Comparison of ENCODE assay signal across 8 cellular contexts in genomic region chr9:4939118-4939561, GRCh38. TPM values are rescaled to one million over a fixed set of nuclear protein-coding genes. Genes with fewer than 3 reads are reported as not detected.
DNase-seq lines count a peak whose midpoint lies in the region; ATAC-seq, FAIRE-seq and TF ChIP-seq lines count a peak whose summit lies in the region.

No MANE protein-coding gene starts in this region.

- H3K4me1 Mint-ChIP-seq in CD8-positive, alpha-beta T cell (ENCODE audit: low read depth): peaks cover 37% of the 10 kb centered on the region
- no peaks in the 10 kb centered on the region for H3K4me1 Mint-ChIP-seq in MCF 10A (ENCODE audit: insufficient read depth, unreplicated experiment)

- FAIRE-seq in GM12878 (lab: Jason Lieb, UNC): peak; percentile 71

- no peaks in the 10 kb centered on the region for H3K9me3 Mint-ChIP-seq in CD8-positive, alpha-beta T cell
- no peaks in the 10 kb centered on the region for H3K9me3 Mint-ChIP-seq in MCF 10A (ENCODE audit: unreplicated experiment)

- peaks cover 26% of the 10 kb centered on the region for H3K4me1 ChIP-seq in CD8-positive, alpha-beta T cell (ENCODE audit: insufficient read depth, low read length)
- H3K4me1 ChIP-seq in GM12878 (ENCODE audit: control insufficient read depth, insufficient read depth, low read length): peaks cover 52% of the 10 kb centered on the region

- TF ChIP-seq EP300 in GM12878 (IDR thresholded peaks at IDR 0.05; ENCODE audit: borderline replicate concordance in 1 of 2, control insufficient read depth in 1 of 2, low read depth in 2 of 2, low read length in 2 of 2): peak; percentile 83 to 86

- RAD21 ChIA-PET in GM12878 (lab: Charles Lee; ENCODE audit: unreplicated experiment): interaction anchor here (1.0 to 6.3 kb wide), 5 partner anchors 15 to 48 kb away, joined by 3 to 43 read pairs (median 15); partner anchors contain the start of gene JAK2

- no peaks in the 10 kb centered on the region for H3K36me3 ChIP-seq in CD8-positive, alpha-beta T cell (ENCODE audit: insufficient read depth, low read length)
- no peaks in the 10 kb centered on the region for H3K36me3 ChIP-seq in GM12878 (ENCODE audit: control insufficient read depth in 2 of 2, insufficient read depth in 2 of 2, low read length in 1 of 2)

- H3K9ac ChIP-seq in GM12878 (ENCODE audit: control insufficient read depth, insufficient read depth, low read length): no peak overlapping the region

- H3K4me3 Mint-ChIP-seq in CD8-positive, alpha-beta T cell: peak overlapping the region; percentile 3
- no peak overlapping the region for H3K4me3 Mint-ChIP-seq in MCF 10A (ENCODE audit: unreplicated experiment)

- intact Hi-C loops in CD8-positive, alpha-beta T cell (cut with DNase I, micrococcal nuclease): no loop called here
- intact Hi-C loops in GM12878 (cut with micrococcal nuclease; ENCODE audit: unreplicated experiment) (loop anchor here (1.0 to 5.0 kb wide), 4 partner anchors 32 to 653 kb away; partner anchors contain the start of gene PLGRKT), MCF 10A (cut with micrococcal nuclease) (no loop called here)

- no TSS peak for BruUV-seq in GM12878 (replicated peaks; lab: Mats Ljungman, UMichigan)
- no TSS peak for BruUV-seq in MCF 10A (replicated peaks; lab: Mats Ljungman, UMichigan)

- no peak overlapping the region for H3K27ac ChIP-seq in CD8-positive, alpha-beta T cell (ENCODE audit: low read depth, low read length)
- H3K27ac ChIP-seq in GM12878 (ENCODE audit: control insufficient read depth, insufficient read depth): peak overlapping the region; percentile 78

- SMC1A ChIA-PET in GM12878 (lab: Charles Lee; ENCODE audit: uncharacterized antibody, unreplicated experiment): interaction anchor here (0.8 to 6.9 kb wide), 13 partner anchors 8 to 651 kb away, joined by 3 to 66 read pairs (median 11); partner anchors contain the start of gene JAK2

- POLR2A ChIA-PET in CD8-positive, alpha-beta T cell (lab: Charles Lee): interaction anchor here (0.5 to 0.9 kb wide), 2 partner anchors 46 to 221 kb away, joined by 3 read pairs; partner anchors contain the start of gene JAK2
- POLR2A ChIA-PET in GM12878 (lab: Charles Lee) (interaction anchor here (0.7 to 1.7 kb wide), 6 partner anchors 9 to 50 kb away, joined by 3 to 9 read pairs (median 4); partner anchors contain the start of gene JAK2), MCF 10A (lab: Yijun Ruan, JAX) (interaction anchor here (0.6 kb wide), 1 partner anchor 625 kb away, joined by 3 read pairs; no protein-coding TSS in a partner anchor)

- peak overlapping the region; percentile 5 for H3K27ac Mint-ChIP-seq in CD8-positive, alpha-beta T cell
- H3K27ac Mint-ChIP-seq in MCF 10A (ENCODE audit: low read depth, unreplicated experiment): no peak overlapping the region

- H3K36me3 Mint-ChIP-seq in CD8-positive, alpha-beta T cell: no peaks in the 10 kb centered on the region
- no peaks in the 10 kb centered on the region for H3K36me3 Mint-ChIP-seq in MCF 10A (ENCODE audit: insufficient read depth, unreplicated experiment)

- no peak for DNase-seq in CD8-positive, alpha-beta T cell
- peak; percentile 93 for DNase-seq in GM12878 (ENCODE audit: low read depth, low spot score)
- DNase-seq in omental fat pad (ENCODE audit: low spot score): no peak
- no peak for DNase-seq in MCF 10A (ENCODE audit: unreplicated experiment)
- no peak for DNase-seq in NCI-H510A treated with DMSO at 0.1 percent for 48 hours (lab: John Stamatoyannopoulos, UW)
- DNase-seq in AG20443 (ENCODE audit: low spot score): no peak

- H3K9me3 ChIP-seq in CD8-positive, alpha-beta T cell (ENCODE audit: low read length): no peaks in the 10 kb centered on the region
- no peaks in the 10 kb centered on the region; the same call in 2 of the 3 replicates for H3K9me3 ChIP-seq in GM12878 (replicated peaks; ENCODE audit: control insufficient read depth, insufficient read depth, low read length)

- H2AFZ ChIP-seq in GM12878 (ENCODE audit: control insufficient read depth, low read depth, low read length): no peak overlapping the region; the same call in 1 of the 2 replicates

- CTCF ChIA-PET in CD8-positive, alpha-beta T cell (lab: Charles Lee): interaction anchor here (2.1 kb wide), 1 partner anchor 49 kb away, joined by 6 read pairs; no protein-coding TSS in a partner anchor
- CTCF ChIA-PET in GM12878 (lab: Yijun Ruan, JAX): interaction anchor here (0.8 to 3.7 kb wide), 9 partner anchors 15 to 180 kb away, joined by 3 to 15 read pairs (median 6); no protein-coding TSS in a partner anchor
- CTCF ChIA-PET in MCF 10A (lab: Yijun Ruan, JAX): interaction anchor here (2.3 kb wide), 1 partner anchor 15 kb away, joined by 14 read pairs; no protein-coding TSS in a partner anchor

- H3K4me3 ChIP-seq in CD8-positive, alpha-beta T cell (ENCODE audit: low read depth, low read length): no peak overlapping the region
- H3K4me3 ChIP-seq in GM12878: no peak overlapping the region

- TF ChIP-seq RAD21 in GM12878 (IDR thresholded peaks at IDR 0.05; ENCODE audit: insufficient read depth, low read depth, low read length): no peak

- 5% methylated on average over 1 of the region's 1 CpG for WGBS in GM12878 (ENCODE audit: insufficient coverage, insufficient replicate concordance, low lambda C conversion rate, missing lambda C conversion rate)

- ATAC-seq in CD8-positive, alpha-beta T cell: no peak
- ATAC-seq in GM19452 (IDR thresholded peaks at IDR 0.05; ENCODE audit: unreplicated experiment) (peak; percentile 82), HG03442 (IDR thresholded peaks at IDR 0.05; ENCODE audit: unreplicated experiment) (peak; percentile 84), GM12878 (peak; percentile 92), omental fat pad (ENCODE audit: low FRiP score) (no peak)

- H4K20me1 ChIP-seq in GM12878 (ENCODE audit: control insufficient read depth, insufficient read depth): no peaks in the 10 kb centered on the region

- H3K27me3 Mint-ChIP-seq in CD8-positive, alpha-beta T cell (ENCODE audit: low read depth): no peaks in the 10 kb centered on the region
- no peaks in the 10 kb centered on the region for H3K27me3 Mint-ChIP-seq in MCF 10A (ENCODE audit: insufficient read depth, unreplicated experiment)

- in situ Hi-C loops in GM12878 (cut with MboI): no loop called here

- no peaks in the 10 kb centered on the region for H3K27me3 ChIP-seq in CD8-positive, alpha-beta T cell (ENCODE audit: insufficient read depth, low read length)
- H3K27me3 ChIP-seq in GM12878 (replicated peaks in 1 of 2; ENCODE audit: control insufficient read depth in 2 of 2, insufficient read depth in 2 of 2, low read length in 1 of 2): no peaks in the 10 kb centered on the region

- TF ChIP-seq CTCF in CD8-positive, alpha-beta T cell (IDR thresholded peaks at IDR 0.05): no peak
- TF ChIP-seq CTCF in GM12878 (IDR thresholded peaks at IDR 0.05 in 2 of 3, conservative IDR thresholded peaks at IDR 0.05 in 1 of 3; ENCODE audit: control insufficient read depth in 2 of 3, extremely low read depth in 1 of 3, insufficient read depth in 1 of 3, low read depth in 3 of 3, low read length in 3 of 3) (no peak), omental fat pad (IDR thresholded peaks at IDR 0.05) (no peak), MCF 10A (IDR thresholded peaks at IDR 0.05; ENCODE audit: unreplicated experiment) (no peak)

- no peak for TF ChIP-seq POLR2A in GM12878 (IDR thresholded peaks at IDR 0.05; ENCODE audit: low read depth, low read length)

- no peaks in the 10 kb centered on the region for H3K79me2 ChIP-seq in GM12878 (ENCODE audit: control insufficient read depth, insufficient read depth, low read length)

- peak overlapping the region; percentile 80 for H3K4me2 ChIP-seq in GM12878 (ENCODE audit: control insufficient read depth, insufficient read depth)

TF ChIP-seq in GM12878, 131 proteins besides CTCF, POLR2A, EP300 and RAD21 (continues in another document):
- TF ChIP-seq FOXM1 (IDR thresholded peaks at IDR 0.05; ENCODE audit: low read depth, low read length) (peak; percentile 83), SUZ12 (IDR thresholded peaks at IDR 0.05; ENCODE audit: unreplicated experiment) (no peak), ZNF207 (IDR thresholded peaks at IDR 0.05; ENCODE audit: borderline replicate concordance) (no peak), BCL11A (IDR thresholded peaks at IDR 0.05; ENCODE audit: low read depth, low read length) (peak; percentile 83)

RNA-seq across cellular contexts. Expression of gene JAK2, which starts 45.9 kb away (rescaled TPM):
- total RNA-seq in CD8-positive, alpha-beta T cell: 1 to 10 TPM; 4.6 to 6.1 TPM
- 76.8 and 82.4 TPM in 2 replicates for total RNA-seq in GM12878 (2013; cell fraction: nucleolus; rRNA removed)
- total RNA-seq in GM12878 (2014; rRNA removed) (14.0 and 18.3 TPM in 2 replicates), GM12878 (2014; rRNA removed; fragmentation: Illumina TruSeq; extraction: Trizol) (22.9 and 25.9 TPM in 2 replicates), GM12878 (2021) (15.4 and 18.3 TPM in 2 replicates), omental fat pad (10 to 100 TPM; 19.6 to 50.4 (median 30.1) TPM), MCF 10A (2022) (4.3 and 6.6 TPM in 2 replicates)
- polyA plus RNA-seq in GM12878 (2011; ENCODE audit: low read depth): 3.1 TPM
- polyA plus RNA-seq in GM12878 (2011; rRNA removed) (12.4 and 18.2 TPM in 2 replicates), GM12878 (2014; fragmentation: Illumina TruSeq; extraction: Trizol) (17.3 and 24.3 TPM in 2 replicates), GM12878 (2014; fragmentation: Nextera tagmentation; extraction: Ambion mirVana) (1 to 10 TPM; 4.1 to 4.9 TPM), GM12878 (2014; rRNA removed) (10.4 and 12.4 TPM in 2 replicates), GM12878 (2016; fragmentation: Nextera tagmentation; extraction: Ambion mirVana) (10 to 100 TPM; 13.4 to 15.1 TPM)
- 4.5 and 6.3 TPM in 2 replicates for polyA plus RNA-seq in GM12878 (2011; cell fraction: cytosol; rRNA removed)
- 12.4 and 13.9 TPM in 2 replicates for polyA plus RNA-seq in GM12878 (2011; cell fraction: nucleus; rRNA removed)
- polyA plus RNA-seq in GM12878 (2012): 5.9 and 8.4 TPM in 2 replicates
- polyA minus RNA-seq in GM12878 (2011; rRNA and poly(A)+ RNA removed): 22.7 and 32.1 TPM in 2 replicates
- 6.7 and 7.8 TPM in 2 replicates for polyA minus RNA-seq in GM12878 (2011; cell fraction: cytosol; rRNA and poly(A)+ RNA removed)
- polyA minus RNA-seq in GM12878 (2011; cell fraction: nucleus; rRNA and poly(A)+ RNA removed): 22.4 and 38.7 TPM in 2 replicates

Comparison
In these comparisons a context has a peak if more than half of its experiments do, and no peak if none do; other contexts are left out.
1. ATAC-seq: peak in GM19452 (single experiment), HG03442 (single experiment) and GM12878 (single experiment); none in CD8-positive, alpha-beta T cell (single experiment) and omental fat pad (single experiment).